ENCODE assay signal across 8 cellular contexts in genomic region chr19:31349160-31349881, GRCh38. TPM values are rescaled to one million over a fixed set of nuclear protein-coding genes. Genes with fewer than 3 reads are reported as not detected.
DNase-seq lines count a peak whose midpoint lies in the region; ATAC-seq lines count a peak whose summit lies in the region.

Gene TSHZ3, minus strand, starts transcription at chr19:31349436. Its CDS starts 217 bp downstream, at chr19:31349219.

- no peak within 1 kb of the TSS for H3K27ac Mint-ChIP-seq in T-helper 2 cell treated with Interferon-gamma antibody and Interleukin-4, amounts not matched to agents 5 μg/mL and 100 μg/mL, for 36 hours

- peak within 1 kb of the TSS; percentile 81 for H3K4me3 Mint-ChIP-seq in T-helper 2 cell treated with Interferon-gamma antibody and Interleukin-4, amounts not matched to agents 5 μg/mL and 100 μg/mL, for 36 hours

- no peak within 1 kb of the TSS for H3K4me2 ChIP-seq in Karpas-422 (ENCODE audit: low read depth, low read length, poor library complexity, severe bottlenecking)

- H3K36me3 ChIP-seq in Karpas-422 (ENCODE audit: insufficient read depth, low read length), result no peaks in the 10 kb centered on the region

- H3K4me1 Mint-ChIP-seq in T-helper 2 cell treated with Interferon-gamma antibody and Interleukin-4, amounts not matched to agents 5 μg/mL and 100 μg/mL, for 36 hours (ENCODE audit: low read depth), result peaks cover 14% of the 10 kb centered on the region

- H3K4me3 ChIP-seq in Karpas-422 (ENCODE audit: low read length), result no peak within 1 kb of the TSS

- H2AFZ ChIP-seq in Karpas-422 (ENCODE audit: low read length), result no peak within 1 kb of the TSS

- peak; percentile 74 for DNase-seq in NCI-H2227 (lab: John Stamatoyannopoulos, UW; ENCODE audit: unreplicated experiment)
- no peak for DNase-seq in NCI-H2227 treated with DMSO at 0.1 percent for 48 hours (lab: John Stamatoyannopoulos, UW)
- DNase-seq in T-helper 2 cell treated with Interferon-gamma antibody and Interleukin-4, amounts not matched to agents 5 μg/mL and 100 μg/mL, for 36 hours (ENCODE audit: low spot score), result peak; percentile 33
- peak; percentile 54 for DNase-seq in dedifferentiated amniotic fluid mesenchymal stem cell (ENCODE audit: extremely low spot score)
- DNase-seq in left colon, result peak; percentile 65 to 75
- peak; percentile 67 for DNase-seq in stimulated activated CD4-positive, alpha-beta T cell treated with anti-CD3 and anti-CD28 coated beads, Interleukin-15, amount 100 ng/mL, for 24 hours
- no peak for DNase-seq in Karpas-422

- no peak within 1 kb of the TSS for H3K27ac ChIP-seq in Karpas-422 (ENCODE audit: low read length)

- peaks cover 70% of the 10 kb centered on the region for H3K27me3 Mint-ChIP-seq in T-helper 2 cell treated with Interferon-gamma antibody and Interleukin-4, amounts not matched to agents 5 μg/mL and 100 μg/mL, for 36 hours (ENCODE audit: low read depth)

- no peaks in the 10 kb centered on the region for H3K9me3 Mint-ChIP-seq in T-helper 2 cell treated with Interferon-gamma antibody and Interleukin-4, amounts not matched to agents 5 μg/mL and 100 μg/mL, for 36 hours

- H3K36me3 Mint-ChIP-seq in T-helper 2 cell treated with Interferon-gamma antibody and Interleukin-4, amounts not matched to agents 5 μg/mL and 100 μg/mL, for 36 hours (ENCODE audit: low read depth), result peaks cover 1% of the 10 kb centered on the region

- H3K9me3 ChIP-seq in Karpas-422 (ENCODE audit: low read length), result no peaks in the 10 kb centered on the region

- no peaks in the 10 kb centered on the region for H3K9me2 ChIP-seq in Karpas-422 (replicated peaks; ENCODE audit: insufficient read depth, low read length)

- H3K27me3 ChIP-seq in Karpas-422 (ENCODE audit: low read length), result no peaks in the 10 kb centered on the region

- no peaks in the 10 kb centered on the region for H4K20me1 ChIP-seq in Karpas-422 (ENCODE audit: insufficient read depth, low read depth, low read length)

- H3K9ac ChIP-seq in Karpas-422 (ENCODE audit: low read length), result no peak within 1 kb of the TSS

- no peaks in the 10 kb centered on the region for H3K4me1 ChIP-seq in Karpas-422 (ENCODE audit: low read length)

- ATAC-seq in left colon (peak; percentile 35), HG02973 (IDR thresholded peaks at IDR 0.05; ENCODE audit: unreplicated experiment) (no peak)

- intact Hi-C loops in left colon (cut with DNase I, micrococcal nuclease), result no loop called here

- no peaks in the 10 kb centered on the region for H3K79me2 ChIP-seq in Karpas-422 (ENCODE audit: low read length)

RNA-seq across cellular contexts. Expression of gene TSHZ3, which starts in this region (rescaled TPM):
- 1 to 10 TPM; 1.3 to 6.5 TPM for total RNA-seq in left colon
- not detected in 2 replicates for total RNA-seq in Karpas-422 (2014; rRNA removed; shearing (Covaris generic); ENCODE audit: low replicate concordance)

Comparison
In these comparisons a context has a peak if more than half of its experiments do, and no peak if none do; other contexts are left out.
1. DNase-seq: peak in NCI-H2227 (single experiment), T-helper 2 cell treated with Interferon-gamma antibody and Interleukin-4, amounts not matched to agents 5 μg/mL and 100 μg/mL, for 36 hours (single experiment), dedifferentiated amniotic fluid mesenchymal stem cell (single experiment), left colon (2 of 2) and stimulated activated CD4-positive, alpha-beta T cell treated with anti-CD3 and anti-CD28 coated beads, Interleukin-15, amount 100 ng/mL, for 24 hours (single experiment); none in NCI-H2227 treated with DMSO at 0.1 percent for 48 hours (single experiment) and Karpas-422 (single experiment).